13 cellular contexts compared by ENCODE assay signal in the genomic region with DNA sequence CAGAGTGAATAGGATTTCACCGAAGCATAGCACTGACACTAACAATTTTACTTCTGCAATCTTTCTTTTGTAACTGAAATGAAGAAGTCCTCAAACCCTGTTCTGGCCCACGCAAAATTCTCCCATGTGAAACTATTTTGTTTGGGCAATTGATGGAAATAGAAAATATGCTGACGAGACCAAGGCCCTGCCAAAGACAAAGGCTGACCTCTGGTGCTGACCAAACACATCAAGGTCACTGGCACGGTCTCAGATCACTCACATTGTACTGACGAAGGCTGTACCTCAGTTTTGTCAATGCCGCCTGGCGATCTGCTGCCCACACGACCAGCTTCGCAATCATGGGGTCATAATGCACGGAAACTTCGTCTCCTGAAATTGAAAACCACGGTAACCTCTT.
"Had no signal": no experiment of that assay in that cellular context is flagged by ENCODE, and none has a peak within 500 bp of the region (broad histone marks: within the 10 kb centered on the region; RNA-seq: fewer than 3 reads in every experiment).

No MANE protein-coding gene starts in this region.

- H3K9ac ChIP-seq: parathyroid adenoma had no signal

- DNase-seq: activated CD4-positive, alpha-beta T cell treated with anti-CD3 and anti-CD28 coated beads, Interleukin-2, amount 50 U/mL, for 4 hours; activated CD4-positive, CD25-positive, alpha-beta regulatory T cell treated with anti-CD3 and anti-CD28 coated beads, Interleukin-2, amount 50 U/mL, for 72 hours; activated CD8-positive, alpha-beta memory T cell treated with anti-CD3 and anti-CD28 coated beads, Interleukin-2, amount 10 ng/mL, durations not matched to agents 7 days and 5 days; activated gamma-delta T cell; activated T-cell treated with anti-CD3 and anti-CD28 coated beads, Interleukin-2, amount 50 U/mL, for 24 hours; foreskin melanocyte; heart right ventricle; left lung; right cardiac atrium; tibial artery had no signal

- H3K9me3 ChIP-seq: heart right ventricle, left lung, tibial artery had no signal

- H3K27me3 ChIP-seq: heart right ventricle, left lung, tibial artery had no signal

- ATAC-seq: activated CD8-positive, alpha-beta memory T cell treated with anti-CD3 and anti-CD28 coated beads, Interleukin-2, amount 10 ng/mL, durations not matched to agents 7 days and 5 days; left lung; right cardiac atrium; stimulated activated effector memory CD8-positive, alpha-beta T cell treated with anti-CD3 and anti-CD28 coated beads, Interleukin-12 subunit alpha, Interleukin-12 subunit beta, amount 100 ng/mL, for 72 hours had no signal

- H3K27ac ChIP-seq: heart right ventricle, left lung, parathyroid adenoma, tibial artery had no signal

- H3K4me1 ChIP-seq: heart right ventricle, left lung, parathyroid adenoma had no signal

- H3K4me3 ChIP-seq: heart right ventricle, left lung, smooth muscle cell, tibial artery had no signal
